35 cellular contexts compared by ENCODE assay signal in the genomic region with DNA sequence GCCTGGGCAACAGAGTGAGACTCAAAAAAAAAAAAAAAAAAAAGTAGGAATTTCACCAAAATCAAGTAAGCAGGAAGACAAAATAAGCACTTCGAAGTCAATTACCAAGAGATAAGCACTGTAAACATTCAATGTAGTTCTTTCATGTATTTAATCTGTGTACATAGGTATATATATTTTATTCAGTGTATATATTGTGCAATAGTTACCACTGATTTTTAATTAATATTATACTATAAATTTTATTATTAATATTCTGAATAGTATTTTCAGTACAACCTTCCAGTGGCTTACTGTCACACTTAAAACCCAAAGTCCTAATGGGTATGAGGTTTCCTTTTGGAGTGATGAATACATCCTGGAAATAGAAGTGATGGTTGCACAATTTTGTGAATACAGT.
"Had no signal": no experiment of that assay in that cellular context is flagged by ENCODE, and none has a peak within 500 bp of the region (broad histone marks: within the 10 kb centered on the region; RNA-seq: fewer than 3 reads in every experiment).

No MANE protein-coding gene starts in this region.

- H3K36me3 ChIP-seq: MG63 had no signal

- H3K4me3 ChIP-seq: MG63 had no signal

- H3K9me3 ChIP-seq: MG63 had no signal

- H3K27me3 ChIP-seq: MG63 had no signal

- DNase-seq: Karpas-422, Kasumi-1, MG63, MM.1S, MV-4-11, NCI-H1048, NCI-H1092, NCI-H1092 treated with DMSO at 0.1 percent for 48 hours, NCI-H1105, NCI-H1105 treated with DMSO at 0.1 percent for 48 hours, NCI-H1417, NCI-H1417 treated with DMSO at 0.1 percent for 48 hours, NCI-H1436, NCI-H1436 treated with DMSO at 0.1 percent for 48 hours, NCI-H146, NCI-H1694, NCI-H1694 treated with DMSO at 0.1 percent for 48 hours, NCI-H187, NCI-H187 treated with DMSO at 0.1 percent for 48 hours, NCI-H1930, NCI-H2029, NCI-H2029 treated with DMSO at 0.1 percent for 48 hours, NCI-H2081, NCI-H2081 treated with DMSO at 0.1 percent for 48 hours, NCI-H2107, NCI-H2171, NCI-H2171 treated with DMSO at 0.1 percent for 48 hours, NCI-H2227 treated with DMSO at 0.1 percent for 48 hours, NCI-H226, NCI-H345, NCI-H446, NCI-H446 treated with DMSO at 0.1 percent for 48 hours, NCI-H510A, NCI-H510A treated with DMSO at 0.1 percent for 48 hours, NCI-H524 had no signal
